33 cellular contexts compared by ENCODE assay signal in the genomic region with DNA sequence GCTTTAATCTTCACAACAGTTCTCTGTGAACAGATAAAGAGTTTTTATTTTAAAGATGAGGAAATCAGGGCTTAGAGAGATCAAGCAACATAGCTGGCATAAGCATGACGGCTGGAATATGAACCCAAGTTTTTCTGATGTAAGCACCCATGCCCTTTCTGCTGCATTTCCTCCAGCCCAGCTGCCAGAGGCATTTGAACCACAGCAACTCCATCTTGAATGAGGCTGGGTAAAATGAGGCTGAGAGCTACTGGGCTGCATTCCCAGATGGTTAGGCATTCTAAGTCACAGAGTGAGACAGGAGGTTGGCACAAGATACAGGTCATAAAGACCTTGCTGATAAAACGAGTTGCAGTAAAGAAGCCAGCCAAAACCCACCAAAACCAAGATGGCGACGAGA.
"Had no signal": no experiment of that assay in that cellular context is flagged by ENCODE, and none has a peak within 500 bp of the region (broad histone marks: within the 10 kb centered on the region; RNA-seq: fewer than 3 reads in every experiment).

No MANE protein-coding gene starts in this region.

- FAIRE-seq: bronchial epithelial cell, TTC549 had no signal

- H3K4me3 ChIP-seq: adrenal gland, ascending aorta, cardiac muscle cell had no signal

- H3K9me3 ChIP-seq: adrenal gland, ascending aorta had no signal

- DNase-seq: activated B cell treated with CpG ODN at 0.5 μM for 24 hours; activated CD4-positive, alpha-beta memory T cell treated with anti-CD3 and anti-CD28 coated beads for 36 hours; activated CD4-positive, alpha-beta T cell treated with anti-CD3 and anti-CD28 coated beads for 4 hours; activated CD4-positive, alpha-beta T cell treated with anti-CD3 and anti-CD28 coated beads, Interleukin-2, amount 10 ng/mL, durations not matched to agents 24 days and 14 days; activated CD4-positive, alpha-beta T cell treated with anti-CD3 and anti-CD28 coated beads, Interleukin-2, amount 50 U/mL, for 1 hour; activated CD4-positive, alpha-beta T cell treated with anti-CD3 and anti-CD28 coated beads, Interleukin-2, amount 50 U/mL, for 4 hours; activated CD4-positive, CD25-positive, alpha-beta regulatory T cell treated with anti-CD3 and anti-CD28 coated beads, Interleukin-2, amount 50 U/mL, for 72 hours; activated CD8-positive, alpha-beta memory T cell treated with anti-CD3 and anti-CD28 coated beads, Interleukin-2, amount 50 U/mL, for 4 hours; activated CD8-positive, alpha-beta T cell treated with anti-CD3 and anti-CD28 coated beads for 36 hours; activated effector memory CD4-positive, alpha-beta T cell treated with anti-CD3 and anti-CD28 coated beads, Interleukin-2, amount 50 U/mL, for 16 hours; activated gamma-delta T cell treated with Interleukin-2 at 50 U/mL for 16 hours; activated naive CD4-positive, alpha-beta T cell; activated naive CD4-positive, alpha-beta T cell treated with anti-CD3 and anti-CD28 coated beads for 36 hours; activated naive CD4-positive, alpha-beta T cell treated with anti-CD3 and anti-CD28 coated beads, Interleukin-2, amount 50 U/mL, for 16 hours; activated naive CD8-positive, alpha-beta T cell treated with anti-CD3 and anti-CD28 coated beads for 36 hours; activated T-cell treated with anti-CD3 and anti-CD28 coated beads for 4 hours; activated T-cell treated with anti-CD3 and anti-CD28 coated beads, Interleukin-2, amount 50 U/mL, for 1 hour; activated T-cell treated with anti-CD3 and anti-CD28 coated beads, Interleukin-2, amount 50 U/mL, for 4 hours; activated T-cell treated with anti-CD3 and anti-CD28 coated beads, Interleukin-2, amount 50 U/mL, for 72 hours; adrenal gland; amygdala; anterior cingulate cortex; caudate nucleus; cerebellar nuclear complex; T-helper 2 cell; T-helper 9 cell had no signal

- ATAC-seq: activated CD8-positive, alpha-beta T cell treated with anti-CD3 and anti-CD28 coated beads for 36 hours; activated naive CD4-positive, alpha-beta T cell treated with anti-CD3 and anti-CD28 coated beads, Interleukin-2, amount 50 U/mL, for 72 hours; activated T-cell treated with anti-CD3 and anti-CD28 coated beads, Interleukin-2, amount 50 U/mL, for 4 hours; activated T-cell treated with anti-CD3 and anti-CD28 coated beads, Interleukin-2, amount 50 U/mL, for 72 hours; activated T-helper 17 cell treated with anti-CD3 and anti-CD28 coated beads, Interleukin-2, amount 50 U/mL, for 72 hours had no signal

- H3K27me3 ChIP-seq: adrenal gland, ascending aorta, cardiac muscle cell had no signal

- H3K27ac ChIP-seq: adrenal gland, ascending aorta, cardiac muscle cell, VCaP had no signal

- H3K36me3 ChIP-seq: adrenal gland, ascending aorta, cardiac muscle cell had no signal

- H3K4me1 ChIP-seq: adrenal gland, ascending aorta had no signal
